ENCODE assay signal across 32 cellular contexts in the genomic region with DNA sequence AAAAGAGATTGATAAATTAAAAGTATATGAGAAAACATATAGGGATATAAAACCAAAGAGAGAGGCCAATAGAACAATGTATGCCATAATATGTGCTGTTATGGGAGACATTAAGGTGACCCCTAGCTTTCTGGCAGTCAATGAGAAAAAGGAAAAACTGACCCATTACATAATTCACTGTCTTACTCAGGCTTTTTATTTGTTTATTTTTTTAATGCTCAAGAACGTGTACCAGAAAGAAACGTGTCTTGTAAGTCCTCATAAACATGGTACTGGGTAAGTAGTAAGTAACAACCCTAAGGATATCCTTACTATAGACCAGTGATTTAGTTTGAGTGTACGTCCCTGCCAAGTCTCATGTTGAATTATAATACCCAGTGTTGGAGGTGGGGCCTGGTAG.
"Had no signal": no experiment of that assay in that cellular context is flagged by ENCODE, and none has a peak within 500 bp of the region (broad histone marks: within the 10 kb centered on the region; RNA-seq: fewer than 3 reads in every experiment).

No MANE protein-coding gene starts in this region.

- FAIRE-seq: bronchial epithelial cell had no signal

- H3K4me3 ChIP-seq: ascending aorta, cardiac muscle cell had no signal

- ATAC-seq: activated CD8-positive, alpha-beta T cell treated with anti-CD3 and anti-CD28 coated beads for 36 hours; activated naive CD4-positive, alpha-beta T cell treated with anti-CD3 and anti-CD28 coated beads, Interleukin-2, amount 50 U/mL, for 72 hours; activated naive CD8-positive, alpha-beta T cell treated with anti-CD3 and anti-CD28 coated beads, Interleukin-2, amount 50 U/mL, for 24 hours; activated T-cell treated with anti-CD3 and anti-CD28 coated beads, Interleukin-2, amount 50 U/mL, for 4 hours; activated T-cell treated with anti-CD3 and anti-CD28 coated beads, Interleukin-2, amount 50 U/mL, for 72 hours; activated T-helper 17 cell treated with anti-CD3 and anti-CD28 coated beads, Interleukin-2, amount 50 U/mL, for 72 hours; T-helper 17 cell had no signal

- H3K4me1 ChIP-seq: ascending aorta had no signal

- H3K36me3 ChIP-seq: ascending aorta, cardiac muscle cell had no signal

- DNase-seq: activated B cell treated with CpG ODN at 0.5 μM for 24 hours; activated CD4-positive, alpha-beta memory T cell treated with anti-CD3 and anti-CD28 coated beads for 36 hours; activated CD4-positive, alpha-beta T cell treated with anti-CD3 and anti-CD28 coated beads for 4 hours; activated CD4-positive, alpha-beta T cell treated with anti-CD3 and anti-CD28 coated beads, Interleukin-2, amount 10 ng/mL, durations not matched to agents 24 days and 14 days; activated CD4-positive, alpha-beta T cell treated with anti-CD3 and anti-CD28 coated beads, Interleukin-2, amount 50 U/mL, for 1 hour; activated CD4-positive, alpha-beta T cell treated with anti-CD3 and anti-CD28 coated beads, Interleukin-2, amount 50 U/mL, for 4 hours; activated CD4-positive, CD25-positive, alpha-beta regulatory T cell treated with anti-CD3 and anti-CD28 coated beads, Interleukin-2, amount 50 U/mL, for 72 hours; activated CD8-positive, alpha-beta memory T cell treated with anti-CD3 and anti-CD28 coated beads, Interleukin-2, amount 50 U/mL, for 4 hours; activated CD8-positive, alpha-beta T cell treated with anti-CD3 and anti-CD28 coated beads for 36 hours; activated effector memory CD4-positive, alpha-beta T cell treated with anti-CD3 and anti-CD28 coated beads, Interleukin-2, amount 50 U/mL, for 16 hours; activated gamma-delta T cell treated with Interleukin-2 at 50 U/mL for 16 hours; activated naive CD4-positive, alpha-beta T cell; activated naive CD4-positive, alpha-beta T cell treated with anti-CD3 and anti-CD28 coated beads for 36 hours; activated naive CD4-positive, alpha-beta T cell treated with anti-CD3 and anti-CD28 coated beads, Interleukin-2, amount 50 U/mL, for 16 hours; activated naive CD8-positive, alpha-beta T cell treated with anti-CD3 and anti-CD28 coated beads, Interleukin-2, amount 10 ng/mL, durations not matched to agents 7 days and 5 days; activated naive CD8-positive, alpha-beta T cell treated with anti-CD3 and anti-CD28 coated beads, Interleukin-2, amount 50 U/mL, for 24 hours; activated T-cell treated with anti-CD3 and anti-CD28 coated beads for 4 hours; activated T-cell treated with anti-CD3 and anti-CD28 coated beads, Interleukin-2, amount 50 U/mL, for 1 hour; activated T-cell treated with anti-CD3 and anti-CD28 coated beads, Interleukin-2, amount 50 U/mL, for 4 hours; activated T-cell treated with anti-CD3 and anti-CD28 coated beads, Interleukin-2, amount 50 U/mL, for 72 hours; amygdala; anterior cingulate cortex; caudate nucleus; cerebellar nuclear complex; T-helper 17 cell; T1000 had no signal

- H3K27ac ChIP-seq: ascending aorta, cardiac muscle cell, VCaP had no signal

- H3K27me3 ChIP-seq: ascending aorta, cardiac muscle cell had no signal
